Comparison of ENCODE assay signal across 8 cellular contexts in the genomic region with DNA sequence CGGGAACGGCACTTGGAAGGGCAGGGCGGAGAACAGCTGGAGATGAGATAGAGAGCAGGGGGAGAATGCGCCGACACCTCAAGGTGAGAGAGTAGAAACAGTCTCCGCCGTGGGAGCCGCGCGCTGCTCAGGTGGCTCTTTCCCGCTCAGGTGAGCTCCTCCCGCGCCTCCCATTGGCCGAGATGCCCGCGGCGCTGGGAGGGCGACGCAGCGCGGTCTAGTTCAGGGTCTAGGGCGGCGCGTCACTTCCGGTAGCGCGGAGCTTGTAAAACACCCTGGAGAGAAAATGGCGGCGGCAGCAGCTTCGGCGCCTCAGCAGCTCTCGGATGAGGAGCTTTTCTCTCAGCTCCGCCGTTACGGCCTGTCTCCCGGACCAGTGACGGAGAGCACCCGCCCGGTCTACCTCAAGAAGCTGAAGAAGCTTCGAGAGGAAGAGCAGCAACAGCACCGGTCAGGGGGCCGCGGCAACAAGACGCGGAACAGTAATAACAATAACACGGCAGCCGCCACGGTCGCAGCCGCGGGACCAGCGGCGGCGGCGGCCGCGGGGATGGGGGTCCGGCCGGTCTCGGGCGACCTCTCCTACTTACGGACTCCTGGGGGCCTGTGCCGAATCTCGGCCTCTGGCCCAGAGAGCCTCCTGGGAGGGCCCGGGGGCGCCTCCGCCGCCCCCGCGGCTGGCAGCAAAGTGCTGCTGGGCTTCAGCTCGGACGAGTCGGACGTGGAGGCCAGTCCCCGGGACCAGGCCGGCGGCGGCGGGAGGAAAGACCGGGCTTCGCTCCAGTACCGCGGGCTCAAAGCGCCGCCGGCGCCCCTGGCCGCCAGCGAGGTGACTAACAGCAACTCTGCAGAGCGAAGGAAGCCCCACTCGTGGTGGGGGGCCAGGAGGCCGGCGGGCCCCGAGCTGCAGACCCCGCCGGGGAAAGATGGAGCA. TPM values are rescaled to one million over a fixed set of nuclear protein-coding genes. Genes with fewer than 3 reads are reported as not detected.
DNase-seq lines count a peak whose midpoint lies in the region; ATAC-seq and TF ChIP-seq lines count a peak whose summit lies in the region.

A gene (plus strand): TSS at position 273 of the 934 bp plus-strand sequence. CDS start 14 bp downstream, at position 287.

- TF ChIP-seq POLR2A in erythroblast (IDR thresholded peaks at IDR 0.05; ENCODE audit: low read length), result peak; percentile 95

- DNase-seq in DMS79 (lab: John Stamatoyannopoulos, UW) (peak; percentile 70), KG1 (lab: John Stamatoyannopoulos, UW) (peak; percentile 50), erythroblast (lab: John Stamatoyannopoulos, UW) (peak; percentile 94 to 95)
- DNase-seq in activated T-cell treated with anti-CD3 and anti-CD28 coated beads, Interleukin-2, amount 50 U/mL, for 24 hours, result peak; percentile 93
- DNase-seq in stimulated activated CD8-positive, alpha-beta memory T cell treated with anti-CD3 and anti-CD28 coated beads, Interleukin-4, amount 100 ng/mL, for 4 hours (ENCODE audit: low read depth in 2 of 2, low spot score in 1 of 2), result peak; percentile 83 to 86

- peak; percentile 93 for ATAC-seq in GM21737 (IDR thresholded peaks at IDR 0.05; ENCODE audit: unreplicated experiment)

- no peaks in the 10 kb centered on the region for H3K9me3 Mint-ChIP-seq in activated T-cell treated with anti-CD3 and anti-CD28 coated beads, Interleukin-2, amount 50 U/mL, for 24 hours

- no peaks in the 10 kb centered on the region for H3K9me3 ChIP-seq in mucosa of rectum (ENCODE audit: control insufficient read depth in 2 of 2, low read length in 2 of 2)

- H3K27me3 ChIP-seq in mucosa of rectum (ENCODE audit: control insufficient read depth in 2 of 2, insufficient read depth in 2 of 2, low read length in 2 of 2), result no peaks in the 10 kb centered on the region

- H3K36me3 Mint-ChIP-seq in activated T-cell treated with anti-CD3 and anti-CD28 coated beads, Interleukin-2, amount 50 U/mL, for 24 hours (ENCODE audit: low read depth), result peaks cover 41% of the 10 kb centered on the region

- peaks cover 17 to 23% of the 10 kb centered on the region in 2 donors for H3K4me1 ChIP-seq in mucosa of rectum (ENCODE audit: control insufficient read depth in 2 of 2, insufficient read depth in 2 of 2, low read length in 2 of 2)

- H3K9ac ChIP-seq in mucosa of rectum (ENCODE audit: low read depth in 1 of 2, low read length in 2 of 2), result peak within 1 kb of the TSS; percentile 89 to 95

- H3K27me3 Mint-ChIP-seq in activated T-cell treated with anti-CD3 and anti-CD28 coated beads, Interleukin-2, amount 50 U/mL, for 24 hours, result no peaks in the 10 kb centered on the region

- peak within 1 kb of the TSS; percentile 94 to 96 for H3K27ac ChIP-seq in mucosa of rectum (ENCODE audit: low read depth in 2 of 2, low read length in 2 of 2)

- H3K4me3 Mint-ChIP-seq in activated T-cell treated with anti-CD3 and anti-CD28 coated beads, Interleukin-2, amount 50 U/mL, for 24 hours, result peak within 1 kb of the TSS; percentile 97

- H3K36me3 ChIP-seq in mucosa of rectum (ENCODE audit: control insufficient read depth in 2 of 2, insufficient read depth in 2 of 2, low read length in 2 of 2), result peaks cover 0 to 2% of the 10 kb centered on the region in 2 donors

- peak within 1 kb of the TSS; percentile 99 for H3K27ac Mint-ChIP-seq in activated T-cell treated with anti-CD3 and anti-CD28 coated beads, Interleukin-2, amount 50 U/mL, for 24 hours

- H3K4me1 Mint-ChIP-seq in activated T-cell treated with anti-CD3 and anti-CD28 coated beads, Interleukin-2, amount 50 U/mL, for 24 hours (ENCODE audit: low read depth), result peaks cover 34% of the 10 kb centered on the region

- peak within 1 kb of the TSS; percentile 93 to 94 for H3K4me3 ChIP-seq in mucosa of rectum (ENCODE audit: low read length in 2 of 2)

TF ChIP-seq in PFSK-1, 5 proteins besides CTCF, POLR2A, EP300 and RAD21:
- TF ChIP-seq POLR2AphosphoS5 (IDR thresholded peaks at IDR 0.05; ENCODE audit: low read depth, low read length) (peak; percentile 94), FOXP2 (optimal IDR thresholded peaks at IDR 0.05; ENCODE audit: borderline replicate concordance, extremely low read depth, extremely low read length, insufficient read depth) (peak; percentile 51), SIN3A (IDR thresholded peaks at IDR 0.05; ENCODE audit: borderline replicate concordance, insufficient read depth, low read length) (no peak), TAF1 (IDR thresholded peaks at IDR 0.05; ENCODE audit: borderline replicate concordance, insufficient read depth, low read length) (peak; percentile 95)
- TF ChIP-seq, protein P1, sequence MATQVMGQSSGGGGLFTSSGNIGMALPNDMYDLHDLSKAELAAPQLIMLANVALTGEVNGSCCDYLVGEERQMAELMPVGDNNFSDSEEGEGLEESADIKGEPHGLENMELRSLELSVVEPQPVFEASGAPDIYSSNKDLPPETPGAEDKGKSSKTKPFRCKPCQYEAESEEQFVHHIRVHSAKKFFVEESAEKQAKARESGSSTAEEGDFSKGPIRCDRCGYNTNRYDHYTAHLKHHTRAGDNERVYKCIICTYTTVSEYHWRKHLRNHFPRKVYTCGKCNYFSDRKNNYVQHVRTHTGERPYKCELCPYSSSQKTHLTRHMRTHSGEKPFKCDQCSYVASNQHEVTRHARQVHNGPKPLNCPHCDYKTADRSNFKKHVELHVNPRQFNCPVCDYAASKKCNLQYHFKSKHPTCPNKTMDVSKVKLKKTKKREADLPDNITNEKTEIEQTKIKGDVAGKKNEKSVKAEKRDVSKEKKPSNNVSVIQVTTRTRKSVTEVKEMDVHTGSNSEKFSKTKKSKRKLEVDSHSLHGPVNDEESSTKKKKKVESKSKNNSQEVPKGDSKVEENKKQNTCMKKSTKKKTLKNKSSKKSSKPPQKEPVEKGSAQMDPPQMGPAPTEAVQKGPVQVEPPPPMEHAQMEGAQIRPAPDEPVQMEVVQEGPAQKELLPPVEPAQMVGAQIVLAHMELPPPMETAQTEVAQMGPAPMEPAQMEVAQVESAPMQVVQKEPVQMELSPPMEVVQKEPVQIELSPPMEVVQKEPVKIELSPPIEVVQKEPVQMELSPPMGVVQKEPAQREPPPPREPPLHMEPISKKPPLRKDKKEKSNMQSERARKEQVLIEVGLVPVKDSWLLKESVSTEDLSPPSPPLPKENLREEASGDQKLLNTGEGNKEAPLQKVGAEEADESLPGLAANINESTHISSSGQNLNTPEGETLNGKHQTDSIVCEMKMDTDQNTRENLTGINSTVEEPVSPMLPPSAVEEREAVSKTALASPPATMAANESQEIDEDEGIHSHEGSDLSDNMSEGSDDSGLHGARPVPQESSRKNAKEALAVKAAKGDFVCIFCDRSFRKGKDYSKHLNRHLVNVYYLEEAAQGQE (IDR thresholded peaks at IDR 0.05; ENCODE audit: insufficient read depth in 1 of 2, low read depth in 2 of 2, low read length in 2 of 2), result 0 out of 4 replicates have a peak, but pooled peaks of 1 of the 2 experiments have one; percentile 23
TF ChIP-seq in PFSK-1: peak in this region for 4.

RNA-seq across cellular contexts. Expression of the gene that starts here (rescaled TPM):
- polyA plus RNA-seq in PFSK-1 (2012; ENCODE audit: insufficient read length, low read depth), result 5.8 TPM

Comparison
In these comparisons a context has a peak if more than half of its experiments do, and no peak if none do; other contexts are left out.
1. Peak in every context shown above with its lines: DNase-seq, ATAC-seq, H3K4me3 ChIP-seq and H3K27ac ChIP-seq.